In the genomic region with DNA sequence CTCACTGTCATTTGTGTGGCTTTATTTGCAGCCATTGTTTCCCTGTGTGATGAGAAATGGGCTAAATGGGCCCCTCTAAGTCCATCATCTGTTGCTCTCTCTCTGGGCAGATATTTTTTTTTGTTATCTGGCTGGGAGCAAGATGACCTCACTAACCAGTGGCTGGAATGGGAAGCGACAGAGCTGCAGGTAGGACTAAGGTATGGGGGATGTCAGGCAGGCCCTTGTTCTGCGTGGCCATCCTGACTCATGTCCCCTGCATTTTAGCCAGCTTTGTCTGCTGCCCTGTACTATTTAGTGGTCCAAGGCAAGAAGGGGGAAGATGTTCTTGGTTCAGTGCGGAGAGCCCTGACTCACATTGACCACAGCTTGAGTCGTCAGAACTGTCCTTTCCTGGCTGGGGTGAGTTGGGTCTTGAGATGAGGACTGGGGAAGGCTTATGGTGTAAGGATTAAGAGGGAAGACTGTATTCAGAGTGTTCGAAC, we compare ENCODE assay signal across 10 cellular contexts. TPM values are rescaled to one million over a fixed set of nuclear protein-coding genes. Genes with fewer than 3 reads are reported as not detected.
DNase-seq lines count a peak whose midpoint lies in the region; ATAC-seq lines count a peak whose summit lies in the region.
"Had no signal": no experiment of that assay in that cellular context is flagged by ENCODE, and none has a peak within 500 bp of the region (broad histone marks: within the 10 kb centered on the region; RNA-seq: fewer than 3 reads in every experiment).

No MANE protein-coding gene starts in this region.

- H3K27ac Mint-ChIP-seq in activated CD8-positive, alpha-beta T cell treated with anti-CD3 and anti-CD28 coated beads, Interleukin-2, amount 10 ng/mL, durations not matched to agents 7 days and 5 days: peak overlapping the region; percentile 93
- peak overlapping the region; percentile 95 for H3K27ac Mint-ChIP-seq in stimulated activated naive B cell treated with anti-CD40 and anti-IgM and Interleukin-4, amounts not matched to agents 10 μg/mL and 1 μg/mL and 100 μg/mL, for 72 hours

- peaks cover 31% of the 10 kb centered on the region for H3K36me3 Mint-ChIP-seq in activated T-cell treated with anti-CD3 and anti-CD28 coated beads, Interleukin-2, amount 50 U/mL, for 4 hours (ENCODE audit: insufficient read depth)
- H3K36me3 Mint-ChIP-seq in activated CD8-positive, alpha-beta T cell treated with anti-CD3 and anti-CD28 coated beads, Interleukin-2, amount 10 ng/mL, durations not matched to agents 7 days and 5 days (ENCODE audit: low read depth): peaks cover 44% of the 10 kb centered on the region
- H3K36me3 Mint-ChIP-seq in stimulated activated naive B cell treated with anti-CD40 and anti-IgM and Interleukin-4, amounts not matched to agents 10 μg/mL and 1 μg/mL and 100 μg/mL, for 72 hours: peaks cover 35 to 46% of the 10 kb centered on the region in 2 donors

- peak overlapping the region; percentile 98 for H3K4me3 Mint-ChIP-seq in activated T-cell treated with anti-CD3 and anti-CD28 coated beads, Interleukin-2, amount 50 U/mL, for 4 hours
- peak overlapping the region; percentile 89 for H3K4me3 Mint-ChIP-seq in activated CD8-positive, alpha-beta T cell treated with anti-CD3 and anti-CD28 coated beads, Interleukin-2, amount 10 ng/mL, durations not matched to agents 7 days and 5 days
- H3K4me3 Mint-ChIP-seq in stimulated activated naive B cell treated with anti-CD40 and anti-IgM and Interleukin-4, amounts not matched to agents 10 μg/mL and 1 μg/mL and 100 μg/mL, for 72 hours: peak overlapping the region; percentile 96 to 98

- peak overlapping the region; percentile 99 for H3K4me3 ChIP-seq in iPS-18a (ENCODE audit: low read length)

- DNase-seq in activated T-cell treated with anti-CD3 and anti-CD28 coated beads, Interleukin-2, amount 50 U/mL, for 4 hours: no peak
- no peak for DNase-seq in activated T-cell treated with anti-CD3 and anti-CD28 coated beads, Interleukin-2, amount 50 U/mL, for 48 hours
- no peak for DNase-seq in activated CD8-positive, alpha-beta T cell treated with anti-CD3 and anti-CD28 coated beads, Interleukin-2, amount 10 ng/mL, durations not matched to agents 7 days and 5 days
- DNase-seq in stimulated activated naive B cell treated with anti-CD40 and anti-IgM and Interleukin-4, amounts not matched to agents 10 μg/mL and 1 μg/mL and 100 μg/mL, for 72 hours: no peak
- DNase-seq in NCI-H1436 (lab: John Stamatoyannopoulos, UW) (no peak), caudate nucleus (lab: John Stamatoyannopoulos, UW) (no peak)

- no peaks in the 10 kb centered on the region for H3K9me3 Mint-ChIP-seq in activated T-cell treated with anti-CD3 and anti-CD28 coated beads, Interleukin-2, amount 50 U/mL, for 4 hours
- no peaks in the 10 kb centered on the region for H3K9me3 Mint-ChIP-seq in activated CD8-positive, alpha-beta T cell treated with anti-CD3 and anti-CD28 coated beads, Interleukin-2, amount 10 ng/mL, durations not matched to agents 7 days and 5 days (ENCODE audit: insufficient read depth)
- no peaks in the 10 kb centered on the region for H3K9me3 Mint-ChIP-seq in stimulated activated naive B cell treated with anti-CD40 and anti-IgM and Interleukin-4, amounts not matched to agents 10 μg/mL and 1 μg/mL and 100 μg/mL, for 72 hours

- no peaks in the 10 kb centered on the region for H3K4me1 ChIP-seq in iPS-18a (ENCODE audit: control insufficient read depth, low read depth, low read length)

- no peak for ATAC-seq in activated T-cell treated with anti-CD3 and anti-CD28 coated beads, Interleukin-2, amount 50 U/mL, for 4 hours
- ATAC-seq in activated CD8-positive, alpha-beta T cell treated with anti-CD3 and anti-CD28 coated beads, Interleukin-2, amount 10 ng/mL, durations not matched to agents 7 days and 5 days: no peak
- ATAC-seq in stimulated activated naive B cell treated with anti-CD40 and anti-IgM and Interleukin-4, amounts not matched to agents 10 μg/mL and 1 μg/mL and 100 μg/mL, for 72 hours (replicated peaks): no peak
- no peak for ATAC-seq in GM21529 (IDR thresholded peaks at IDR 0.05; ENCODE audit: unreplicated experiment)
- ATAC-seq: activated CD4-positive, CD25-positive, alpha-beta regulatory T cell treated with anti-CD3 and anti-CD28 coated beads, Interleukin-2, amount 50 U/mL, for 24 hours had no signal

- POLR2A ChIA-PET in activated CD8-positive, alpha-beta T cell treated with anti-CD3 and anti-CD28 coated beads, Interleukin-2, amount 10 ng/mL, durations not matched to agents 7 days and 5 days (lab: Charles Lee): interaction anchor here (0.6 to 2.3 kb wide), 2 partner anchors 10 to 146 kb away, joined by 3 to 11 read pairs; a partner anchor contains a TSS

- no peaks in the 10 kb centered on the region for H3K9me3 ChIP-seq in iPS-18a (ENCODE audit: control insufficient read depth, low read depth, low read length)

- no peak overlapping the region for H3K27ac ChIP-seq in iPS-18a (ENCODE audit: low read length)
- H3K27ac ChIP-seq in caudate nucleus (ENCODE audit: low read depth, low read length): no peak overlapping the region

- no peaks in the 10 kb centered on the region for H3K27me3 Mint-ChIP-seq in activated T-cell treated with anti-CD3 and anti-CD28 coated beads, Interleukin-2, amount 50 U/mL, for 4 hours (ENCODE audit: low read depth)
- H3K27me3 Mint-ChIP-seq in activated CD8-positive, alpha-beta T cell treated with anti-CD3 and anti-CD28 coated beads, Interleukin-2, amount 10 ng/mL, durations not matched to agents 7 days and 5 days (ENCODE audit: low read depth): no peaks in the 10 kb centered on the region
- no peaks in the 10 kb centered on the region for H3K27me3 Mint-ChIP-seq in stimulated activated naive B cell treated with anti-CD40 and anti-IgM and Interleukin-4, amounts not matched to agents 10 μg/mL and 1 μg/mL and 100 μg/mL, for 72 hours

- peaks cover 30% of the 10 kb centered on the region for H3K4me1 Mint-ChIP-seq in activated T-cell treated with anti-CD3 and anti-CD28 coated beads, Interleukin-2, amount 50 U/mL, for 4 hours (ENCODE audit: low read depth)
- peaks cover 37% of the 10 kb centered on the region for H3K4me1 Mint-ChIP-seq in activated CD8-positive, alpha-beta T cell treated with anti-CD3 and anti-CD28 coated beads, Interleukin-2, amount 10 ng/mL, durations not matched to agents 7 days and 5 days (ENCODE audit: low read depth)
- peaks cover 15 to 25% of the 10 kb centered on the region in 2 donors for H3K4me1 Mint-ChIP-seq in stimulated activated naive B cell treated with anti-CD40 and anti-IgM and Interleukin-4, amounts not matched to agents 10 μg/mL and 1 μg/mL and 100 μg/mL, for 72 hours

- H3K36me3 ChIP-seq in iPS-18a (ENCODE audit: control insufficient read depth, low read depth, low read length): peaks cover 42% of the 10 kb centered on the region

- H3K27me3 ChIP-seq in iPS-18a (ENCODE audit: control insufficient read depth, insufficient read depth, low read length): no peaks in the 10 kb centered on the region

- H3K9ac ChIP-seq in iPS-18a (ENCODE audit: low read length): peak overlapping the region; percentile 99

- CTCF ChIA-PET in activated CD8-positive, alpha-beta T cell treated with anti-CD3 and anti-CD28 coated beads, Interleukin-2, amount 10 ng/mL, durations not matched to agents 7 days and 5 days (lab: Charles Lee): interaction anchor here (1.0 to 1.4 kb wide), 2 partner anchors 26 to 30 kb away, joined by 3 to 4 read pairs; a partner anchor contains a TSS

RNA-seq across cellular contexts. Expression of a gene that starts 1.3 kb away (rescaled TPM):
- total RNA-seq in activated T-cell treated with anti-CD3 and anti-CD28 coated beads, Interleukin-2, amount 50 U/mL, for 4 hours: 100 to 1,000 TPM; 505 to 565 (median 534) TPM
- 100 to 1,000 TPM; 275 to 291 TPM for total RNA-seq in activated CD8-positive, alpha-beta T cell treated with anti-CD3 and anti-CD28 coated beads, Interleukin-2, amount 10 ng/mL, durations not matched to agents 7 days and 5 days

RNA-seq across cellular contexts. Expression of a gene that starts 9.5 kb away (rescaled TPM):
- total RNA-seq in activated T-cell treated with anti-CD3 and anti-CD28 coated beads, Interleukin-2, amount 50 U/mL, for 4 hours: 10 to 100 TPM; 54.5 to 64.6 (median 57.7) TPM
- 100 to 1,000 TPM; 243 to 248 TPM for total RNA-seq in activated CD8-positive, alpha-beta T cell treated with anti-CD3 and anti-CD28 coated beads, Interleukin-2, amount 10 ng/mL, durations not matched to agents 7 days and 5 days
- total RNA-seq: lung microvascular endothelial cell had no signal

RNA-seq across cellular contexts. Expression of a gene that starts 29.6 kb away (rescaled TPM):
- 1 to 10 TPM in 1 of 3 donors, under 1 TPM in 2; 0.46 to 1.7 (median 0.65) TPM for total RNA-seq in activated T-cell treated with anti-CD3 and anti-CD28 coated beads, Interleukin-2, amount 50 U/mL, for 4 hours
- total RNA-seq in activated CD8-positive, alpha-beta T cell treated with anti-CD3 and anti-CD28 coated beads, Interleukin-2, amount 10 ng/mL, durations not matched to agents 7 days and 5 days: 1 to 10 TPM in 1 of 2 experiments, under 1 TPM in 1; 0.68 to 1.9 TPM
- total RNA-seq: lung microvascular endothelial cell had no signal

RNA-seq across cellular contexts. Expression of a gene that starts 31.1 kb away (rescaled TPM):
- total RNA-seq in activated T-cell treated with anti-CD3 and anti-CD28 coated beads, Interleukin-2, amount 50 U/mL, for 4 hours: 10 to 100 TPM in 2 of 3 donors, 1 to 10 TPM in 1; 9.2 to 12.2 (median 10.8) TPM
- total RNA-seq in activated CD8-positive, alpha-beta T cell treated with anti-CD3 and anti-CD28 coated beads, Interleukin-2, amount 10 ng/mL, durations not matched to agents 7 days and 5 days: 10 to 100 TPM; 14.9 to 15.0 TPM

RNA-seq across cellular contexts. Expression of a gene that starts 33.4 kb away (rescaled TPM):
- 10 to 100 TPM; 56.3 to 59.4 (median 57.5) TPM for total RNA-seq in activated T-cell treated with anti-CD3 and anti-CD28 coated beads, Interleukin-2, amount 50 U/mL, for 4 hours
- total RNA-seq in activated CD8-positive, alpha-beta T cell treated with anti-CD3 and anti-CD28 coated beads, Interleukin-2, amount 10 ng/mL, durations not matched to agents 7 days and 5 days: 10 to 100 TPM; 68.4 to 71.4 TPM
